In the genomic region with DNA sequence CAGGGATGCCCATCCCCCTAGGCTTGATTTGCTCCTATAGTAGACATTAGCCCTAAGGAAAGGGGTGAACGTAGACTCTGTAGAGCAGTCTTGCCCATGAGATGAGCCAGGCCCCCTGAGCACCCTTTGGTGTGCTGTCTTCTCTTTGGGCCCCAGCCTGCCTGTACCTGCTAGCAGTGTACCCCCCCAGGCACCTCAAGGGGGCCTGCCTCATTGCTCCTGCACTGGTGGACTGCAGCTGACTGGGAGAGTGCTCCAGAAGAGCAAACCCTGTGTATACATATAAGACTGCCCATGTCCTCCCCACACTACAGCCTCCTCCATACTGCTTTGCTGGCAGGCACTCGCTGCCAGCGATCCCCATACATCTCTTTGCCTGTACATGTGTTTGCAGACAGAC, we compare ENCODE assay signal across 24 cellular contexts.
DNase-seq lines count a peak whose midpoint lies in the region; ATAC-seq, FAIRE-seq and TF ChIP-seq lines count a peak whose summit lies in the region.
"Had no signal": no experiment of that assay in that cellular context is flagged by ENCODE, and none has a peak within 500 bp of the region (broad histone marks: within the 10 kb centered on the region; RNA-seq: fewer than 3 reads in every experiment).

No MANE protein-coding gene starts in this region.

- no peak for TF ChIP-seq RAD21 in H1 (IDR thresholded peaks at IDR 0.05 in 1 of 2, conservative IDR thresholded peaks at IDR 0.05 in 1 of 2; ENCODE audit: low read depth in 2 of 2, low read length in 2 of 2)

- H4K5ac ChIP-seq in H1 (ENCODE audit: insufficient read length, low read depth, low read length) = no peak overlapping the region

- H3K79me1 ChIP-seq in H1 (ENCODE audit: low read depth, low read length) = no peaks in the 10 kb centered on the region
- no peaks in the 10 kb centered on the region for H3K79me1 ChIP-seq in neuronal stem cell (ENCODE audit: low read depth, low read length)

- no peaks in the 10 kb centered on the region for H4K20me1 ChIP-seq in H1 (replicated peaks in 1 of 2; ENCODE audit: control insufficient read depth in 1 of 2, insufficient read depth in 2 of 2, low read length in 2 of 2)
- H4K20me1 ChIP-seq: BLaER1 had no signal

- no peaks in the 10 kb centered on the region for H3K36me3 ChIP-seq in H1 (ENCODE audit: control insufficient read depth in 2 of 4, insufficient read depth in 4 of 4, low read length in 3 of 4)
- no peaks in the 10 kb centered on the region for H3K36me3 ChIP-seq in neuronal stem cell (replicated peaks in 1 of 2; ENCODE audit: control insufficient read depth in 2 of 2, insufficient read depth in 2 of 2, low read length in 2 of 2)
- no peaks in the 10 kb centered on the region for H3K36me3 ChIP-seq in upper lobe of right lung
- H3K36me3 ChIP-seq: BE2C, BLaER1 had no signal

- H2BK15ac ChIP-seq in H1 (ENCODE audit: low read length) (no peak overlapping the region), neuronal stem cell (ENCODE audit: low read length) (no peak overlapping the region)

- H3K14ac ChIP-seq in H1 (ENCODE audit: insufficient read length) (no peak overlapping the region), neuronal stem cell (ENCODE audit: low read length) (no peak overlapping the region)

- POLR2A ChIA-PET in H1 (lab: Charles Lee; ENCODE audit: partially characterized antibody) = no interaction called here

- H3K79me2 ChIP-seq in H1 (ENCODE audit: control insufficient read depth in 1 of 2, insufficient read depth in 2 of 2, low read length in 2 of 2) = no peaks in the 10 kb centered on the region

- H3K27ac Mint-ChIP-seq in chondrocyte (ENCODE audit: unreplicated experiment) = no peak overlapping the region
- H3K27ac Mint-ChIP-seq: CD4-positive, CD25-positive, alpha-beta regulatory T cell; CD8-positive, alpha-beta memory T cell had no signal

- peak; percentile 25 for ATAC-seq in upper lobe of right lung
- ATAC-seq in GM19452 (IDR thresholded peaks at IDR 0.05; ENCODE audit: unreplicated experiment) = no peak
- ATAC-seq in HG03025 (IDR thresholded peaks at IDR 0.05; ENCODE audit: low FRiP score, unreplicated experiment) = no peak

- intact Hi-C loops in upper lobe of right lung (cut with DNase I) = no loop called here

- peak overlapping the region; percentile 62; the same call in 1 of the 2 replicates for H4K8ac ChIP-seq in H1 (ENCODE audit: extremely low read depth, insufficient read depth, low read length)
- H4K8ac ChIP-seq in neuronal stem cell (ENCODE audit: low read depth, low read length) = no peak overlapping the region

- WGBS in H1 (ENCODE audit: extremely low coverage in 1 of 2, insufficient coverage in 1 of 2, insufficient read length in 1 of 2, insufficient replicate concordance in 2 of 2, low coverage in 1 of 2, low lambda C conversion rate in 2 of 2, missing lambda C conversion rate in 1 of 2), 2 experiments = 90% methylated on average over 3 of the region's 3 CpGs; no CpG with 5 or more reads in 1 of the 2 experiments
- WGBS in neuronal stem cell (ENCODE audit: extremely low coverage in 2 of 2, insufficient read length in 2 of 2, insufficient replicate concordance in 1 of 2), 2 donors = no CpG with 5 or more reads among the region's 3 CpGs

- CTCF ChIA-PET in H1 (lab: Charles Lee; ENCODE audit: partially characterized antibody) = interaction anchor here (1.6 kb wide), 1 partner anchor 9 kb away, joined by 3 read pairs; no protein-coding TSS in a partner anchor

- H4K91ac ChIP-seq in H1 (replicated peaks; ENCODE audit: insufficient read length, low read length) (no peak overlapping the region), neuronal stem cell (ENCODE audit: low read depth, low read length, poor library complexity) (no peak overlapping the region)

- H2BK120ac ChIP-seq in H1 (replicated peaks; ENCODE audit: low read depth, low read length) (no peak overlapping the region), neuronal stem cell (ENCODE audit: low read depth, low read length) (no peak overlapping the region)

- no peak overlapping the region for H3K4me3 ChIP-seq in H1 (ENCODE audit: extremely low read depth in 1 of 4, insufficient read depth in 2 of 4, low read depth in 3 of 4, low read length in 4 of 4)
- H3K4me3 ChIP-seq in neuronal stem cell (ENCODE audit: low read length in 2 of 2) = no peak overlapping the region
- H3K4me3 ChIP-seq in upper lobe of right lung = no peak overlapping the region
- H3K4me3 ChIP-seq: BLaER1 had no signal

- no peak for TF ChIP-seq POLR2A in H1 (IDR thresholded peaks at IDR 0.05; ENCODE audit: control extremely low read depth in 1 of 2, low read depth in 2 of 2, low read length in 2 of 2)

- H3K27me3 ChIP-seq in H1 (replicated peaks in 1 of 4; ENCODE audit: control insufficient read depth in 3 of 4, extremely low read depth in 1 of 4, insufficient read depth in 3 of 4, low read length in 3 of 4) (no peaks in the 10 kb centered on the region), neuronal stem cell (ENCODE audit: control insufficient read depth in 3 of 3, insufficient read depth in 3 of 3, low read depth in 1 of 3, low read length in 3 of 3) (no peaks in the 10 kb centered on the region), upper lobe of right lung (no peaks in the 10 kb centered on the region)
- H3K27me3 ChIP-seq: BE2C, BLaER1 had no signal

- H3K4me2 ChIP-seq in H1 (ENCODE audit: insufficient read depth in 1 of 2, low read depth in 2 of 2, low read length in 2 of 2) (no peak overlapping the region), neuronal stem cell (ENCODE audit: insufficient read depth, low read length, poor library complexity, severe bottlenecking) (no peak overlapping the region)
- H3K4me2 ChIP-seq: BLaER1 had no signal

- no peak overlapping the region for H2BK20ac ChIP-seq in H1 (ENCODE audit: low read length)

- H3K4me3 Mint-ChIP-seq in chondrocyte (ENCODE audit: unreplicated experiment) = no peak overlapping the region
- H3K4me3 Mint-ChIP-seq: CD14-positive monocyte; CD4-positive, alpha-beta memory T cell; CD4-positive, CD25-positive, alpha-beta regulatory T cell; CD8-positive, alpha-beta memory T cell had no signal

- no peak overlapping the region for H2AFZ ChIP-seq in H1 (ENCODE audit: low read length)
- H2AFZ ChIP-seq in neuronal stem cell (ENCODE audit: low read length) = no peak overlapping the region

- no peak overlapping the region for H2BK12ac ChIP-seq in H1 (ENCODE audit: low read depth, low read length)
- H2BK12ac ChIP-seq in neuronal stem cell (ENCODE audit: low read length) = no peak overlapping the region

- TF ChIP-seq EP300 in H1 (IDR thresholded peaks at IDR 0.05; ENCODE audit: borderline replicate concordance in 1 of 2, low read depth in 2 of 2, low read length in 2 of 2) = no peak

- H2BK5ac ChIP-seq in H1 (ENCODE audit: low read depth, low read length) = no peak overlapping the region
- peak overlapping the region; percentile 53 for H2BK5ac ChIP-seq in neuronal stem cell (ENCODE audit: low read length)

- H3K9ac ChIP-seq in H1 (replicated peaks in 1 of 4; ENCODE audit: extremely low read depth in 1 of 4, low read depth in 3 of 4, low read length in 3 of 4) (no peak overlapping the region), neuronal stem cell (ENCODE audit: low read depth, low read length, poor library complexity) (no peak overlapping the region)
- H3K9ac ChIP-seq: BLaER1 had no signal

- peak; percentile 72 for DNase-seq in chondrocyte (ENCODE audit: low spot score)
- DNase-seq in H1 (ENCODE audit: low read depth in 1 of 2, low spot score in 2 of 2) = no peak
- DNase-seq in neuronal stem cell (ENCODE audit: low spot score) = no peak
- no peak for DNase-seq in upper lobe of right lung
- no peak for DNase-seq in DMS 273 treated with DMSO at 0.1 percent for 48 hours (lab: John Stamatoyannopoulos, UW)
- DNase-seq in stimulated activated CD4-positive, alpha-beta T cell treated with anti-CD3 and anti-CD28 coated beads, Interleukin-1b, Interleukin-23, amount 100 ng/mL, for 48 hours = no peak
- DNase-seq: 8988T; ACHN; BE2C; C1 segment of cervical spinal cord; CD4-positive, alpha-beta memory T cell; CD4-positive, CD25-positive, alpha-beta regulatory T cell; CD8-positive, alpha-beta memory T cell; COR-L47; DMS79 treated with DMSO at 0.1 percent for 48 hours; GF-D8 had no signal

- H3K56ac ChIP-seq in H1 (replicated peaks; ENCODE audit: insufficient read length, low read depth, low read length) = no peak overlapping the region

- H2AK5ac ChIP-seq in H1 (ENCODE audit: low read depth, low read length) (no peak overlapping the region), neuronal stem cell (ENCODE audit: low read depth, low read length) (no peak overlapping the region)

- H3K4me1 ChIP-seq in H1 (replicated peaks in 1 of 4; ENCODE audit: control insufficient read depth in 3 of 4, insufficient read depth in 4 of 4, low read length in 3 of 4) = no peaks in the 10 kb centered on the region
- no peaks in the 10 kb centered on the region for H3K4me1 ChIP-seq in neuronal stem cell (ENCODE audit: control insufficient read depth in 2 of 2, insufficient read depth in 1 of 2, low read depth in 1 of 2, low read length in 2 of 2)
- no peaks in the 10 kb centered on the region for H3K4me1 ChIP-seq in upper lobe of right lung
- H3K4me1 ChIP-seq: BE2C, BLaER1 had no signal

- H3K36me3 Mint-ChIP-seq in chondrocyte (ENCODE audit: low read depth) = no peaks in the 10 kb centered on the region
- H3K36me3 Mint-ChIP-seq: CD14-positive monocyte; CD4-positive, alpha-beta memory T cell; CD4-positive, CD25-positive, alpha-beta regulatory T cell; CD8-positive, alpha-beta memory T cell had no signal

- no peak overlapping the region for H3K23ac ChIP-seq in H1 (ENCODE audit: insufficient read length)
- no peak overlapping the region for H3K23ac ChIP-seq in neuronal stem cell (ENCODE audit: low read depth, low read length, poor library complexity)

- H3K9me3 ChIP-seq in H1 (ENCODE audit: insufficient read depth in 2 of 2, low read depth in 1 of 2, low read length in 1 of 2) (no peaks in the 10 kb centered on the region), neuronal stem cell (replicated peaks in 1 of 2; ENCODE audit: control insufficient read depth in 2 of 2, insufficient read depth in 1 of 2, low read depth in 1 of 2, low read length in 2 of 2) (peaks cover 2 to 7% of the 10 kb centered on the region in 2 donors), upper lobe of right lung (no peaks in the 10 kb centered on the region)
- H3K9me3 ChIP-seq: BE2C, BLaER1 had no signal

- H3K23me2 ChIP-seq in H1 (ENCODE audit: low read depth, low read length) = no peaks in the 10 kb centered on the region

- H3K27ac ChIP-seq in H1 (ENCODE audit: low read depth, low read length) = no peak overlapping the region
- no peak overlapping the region for H3K27ac ChIP-seq in neuronal stem cell (replicated peaks; ENCODE audit: low read length)
- no peak overlapping the region for H3K27ac ChIP-seq in upper lobe of right lung
- H3K27ac ChIP-seq: BLaER1 had no signal

- no peak for FAIRE-seq in H1 (lab: Jason Lieb, UNC)
- FAIRE-seq: A204.1, G401.6, GM12891, GM19239 had no signal

- no peak for TF ChIP-seq CTCF in chondrocyte (IDR thresholded peaks at IDR 0.05)
- TF ChIP-seq CTCF in H1 (IDR thresholded peaks at IDR 0.05; ENCODE audit: control extremely low read depth in 1 of 3, insufficient read depth in 1 of 3, low read depth in 1 of 3, low read length in 3 of 3) = no peak
- TF ChIP-seq CTCF in upper lobe of right lung (IDR thresholded peaks at IDR 0.05) = no peak

- peaks cover 14% of the 10 kb centered on the region for H3K9me3 Mint-ChIP-seq in chondrocyte (ENCODE audit: low read depth)

- H3K27me3 Mint-ChIP-seq in chondrocyte (ENCODE audit: low read depth) = no peaks in the 10 kb centered on the region
- H3K27me3 Mint-ChIP-seq: CD4-positive, alpha-beta memory T cell; CD4-positive, CD25-positive, alpha-beta regulatory T cell; CD8-positive, alpha-beta memory T cell had no signal

- no peaks in the 10 kb centered on the region for H3K4me1 Mint-ChIP-seq in chondrocyte (ENCODE audit: low read depth)
- H3K4me1 Mint-ChIP-seq: CD14-positive monocyte; CD4-positive, alpha-beta memory T cell; CD4-positive, CD25-positive, alpha-beta regulatory T cell; CD8-positive, alpha-beta memory T cell had no signal

- H3K18ac ChIP-seq in H1 (ENCODE audit: extremely low read depth, low read length) = no peak overlapping the region
- no peak overlapping the region for H3K18ac ChIP-seq in neuronal stem cell (ENCODE audit: low read length)

- H3K4ac ChIP-seq in H1 (replicated peaks; ENCODE audit: insufficient read length, low read depth, low read length) = no peak overlapping the region
- no peak overlapping the region for H3K4ac ChIP-seq in neuronal stem cell (ENCODE audit: low read length)
